23 cellular contexts compared by ENCODE assay signal in genomic region chr2:111169268-111169667, GRCh38. TPM values are rescaled to one million over a fixed set of nuclear protein-coding genes. Genes with fewer than 3 reads are reported as not detected.
DNase-seq lines count a peak whose midpoint lies in the region; ATAC-seq, FAIRE-seq and TF ChIP-seq lines count a peak whose summit lies in the region.
"Had no signal": no experiment of that assay in that cellular context is flagged by ENCODE, and none has a peak within 500 bp of the region (broad histone marks: within the 10 kb centered on the region; RNA-seq: fewer than 3 reads in every experiment).

No MANE protein-coding gene starts in this region.

- WGBS in ectodermal cell, 2 experiments, result 74 to 80% methylated on average over 2 of the region's 2 CpGs
- WGBS in HepG2 (ENCODE audit: low lambda C conversion rate), result 60% methylated on average over 2 of the region's 2 CpGs

- H2AFZ ChIP-seq in OCI-LY1 (ENCODE audit: low read length), result no peak overlapping the region
- no peak overlapping the region for H2AFZ ChIP-seq in HepG2 (ENCODE audit: low read length)

- no peak for TF ChIP-seq RAD21 in HepG2 (CRISPR knock-in tag; IDR thresholded peaks at IDR 0.05)

- TF ChIP-seq POLR2A in HepG2 (IDR thresholded peaks at IDR 0.05; ENCODE audit: insufficient read depth in 1 of 2, low read depth in 2 of 2, low read length in 2 of 2), result no peak

- no peaks in the 10 kb centered on the region for H4K20me1 ChIP-seq in OCI-LY1 (ENCODE audit: insufficient read depth, low read length)
- no peaks in the 10 kb centered on the region for H4K20me1 ChIP-seq in HepG2 (ENCODE audit: insufficient read depth, low read length)

- no peak for DNase-seq in Right ventricle myocardium superior
- DNase-seq in Right ventricle myocardium inferior (ENCODE audit: missing footprints), result no peak
- no peak for DNase-seq in NCI-H1417 treated with DMSO at 0.1 percent for 48 hours (lab: John Stamatoyannopoulos, UW)
- no peak for DNase-seq in HepG2 (ENCODE audit: low spot score)
- DNase-seq: foreskin melanocyte, NCI-H1105 treated with DMSO at 0.1 percent for 48 hours, NCI-H2107, NCI-H524 treated with DMSO at 0.1 percent for 48 hours, SHP77 treated with DMSO at 0.1 percent for 48 hours had no signal

- FAIRE-seq in HepG2 (lab: Jason Lieb, UNC), result no peak

- intact Hi-C loops in Right ventricle myocardium superior (cut with DNase I) (no loop called here), Right ventricle myocardium inferior (cut with DNase I) (no loop called here), HepG2 (cut with micrococcal nuclease; ENCODE audit: unreplicated experiment) (no loop called here)

- no peaks in the 10 kb centered on the region for H3K27me3 ChIP-seq in OCI-LY1 (ENCODE audit: insufficient read depth, low read length)
- no peaks in the 10 kb centered on the region for H3K27me3 ChIP-seq in ectodermal cell (ENCODE audit: control insufficient read depth, insufficient read depth, low read length, poor library complexity, severe bottlenecking)
- no peaks in the 10 kb centered on the region for H3K27me3 ChIP-seq in HepG2 (ENCODE audit: control insufficient read depth in 1 of 2, insufficient read depth in 2 of 2, low read length in 2 of 2)
- H3K27me3 ChIP-seq: breast epithelium, suprapubic skin had no signal

- in situ Hi-C loops in HepG2 (cut with HindIII; ENCODE audit: extremely low pct_ligation_motif_present, low pct_unique_long_range_greater_than_20kb), result no loop called here

- peak overlapping the region; percentile 22; the same call in 1 of the 2 replicates for H3K9ac ChIP-seq in OCI-LY1 (ENCODE audit: low read length)
- no peak overlapping the region for H3K9ac ChIP-seq in HepG2 (ENCODE audit: insufficient read depth, low read depth, low read length)

- H3K4me2 ChIP-seq in OCI-LY1 (ENCODE audit: low read length) (peak overlapping the region; percentile 5; the same call in 1 of the 2 replicates), HepG2 (ENCODE audit: low read depth, low read length) (no peak overlapping the region)
- H3K4me2 ChIP-seq: smooth muscle cell had no signal

- H3K4me1 Mint-ChIP-seq in stimulated activated memory B cell treated with anti-CD40 and anti-IgM and Interleukin-4, amounts not matched to agents 10 μg/mL and 1 μg/mL and 100 μg/mL, for 72 hours, result peaks cover 39% of the 10 kb centered on the region

- POLR2A ChIA-PET in HepG2 (lab: Yijun Ruan, JAX), result interaction anchor here (1.2 to 2.2 kb wide), 2 partner anchors 14 to 48 kb away, joined by 4 to 6 read pairs; partner anchors contain the start of gene BCL2L11

- CTCF ChIA-PET in HepG2 (lab: Yijun Ruan, JAX; ENCODE audit: low intra/inter-chr PET ratio, low total read pairs), result no interaction called here

- TF ChIP-seq EP300 in HepG2 (IDR thresholded peaks at IDR 0.05; ENCODE audit: low read depth in 2 of 2, low read length in 2 of 2), result no peak
- TF ChIP-seq EP300 in HepG2 (CRISPR knock-in tag; IDR thresholded peaks at IDR 0.05; ENCODE audit: borderline replicate concordance), result no peak

- H3K9me3 ChIP-seq in OCI-LY1 (ENCODE audit: low read length) (no peaks in the 10 kb centered on the region), ectodermal cell (ENCODE audit: control insufficient read depth, low read length) (no peaks in the 10 kb centered on the region), HepG2 (ENCODE audit: low read length) (no peaks in the 10 kb centered on the region)
- H3K9me3 ChIP-seq: breast epithelium, prostate gland, suprapubic skin had no signal

- H3K27ac ChIP-seq in OCI-LY1 (ENCODE audit: low read depth, low read length, poor library complexity, severe bottlenecking) (peak overlapping the region; percentile 93), ectodermal cell (ENCODE audit: insufficient read depth, low read depth, low read length, poor library complexity, severe bottlenecking) (peak overlapping the region; percentile 19), HepG2 (ENCODE audit: extremely low read length, insufficient read depth, low read length) (no peak overlapping the region)
- H3K27ac ChIP-seq: breast epithelium, prostate gland, suprapubic skin, VCaP had no signal

- H3K36me3 Mint-ChIP-seq in stimulated activated memory B cell treated with anti-CD40 and anti-IgM and Interleukin-4, amounts not matched to agents 10 μg/mL and 1 μg/mL and 100 μg/mL, for 72 hours, result peaks cover 21% of the 10 kb centered on the region

- peaks cover 19% of the 10 kb centered on the region for H3F3A ChIP-seq in OCI-LY1 (ENCODE audit: insufficient read depth, low read length)

- H3K27me3 Mint-ChIP-seq in stimulated activated memory B cell treated with anti-CD40 and anti-IgM and Interleukin-4, amounts not matched to agents 10 μg/mL and 1 μg/mL and 100 μg/mL, for 72 hours, result no peaks in the 10 kb centered on the region
- H3K27me3 Mint-ChIP-seq: T-cell had no signal

- BruUV-seq in HepG2 (replicated peaks; lab: Mats Ljungman, UMichigan), result no TSS peak

- H3K27ac Mint-ChIP-seq in stimulated activated memory B cell treated with anti-CD40 and anti-IgM and Interleukin-4, amounts not matched to agents 10 μg/mL and 1 μg/mL and 100 μg/mL, for 72 hours, result peak overlapping the region; percentile 56
- H3K27ac Mint-ChIP-seq: activated CD8-positive, alpha-beta T cell treated with anti-CD3 and anti-CD28 coated beads for 36 hours; activated T-cell treated with anti-CD3 and anti-CD28 coated beads, Interleukin-2, amount 50 U/mL, for 72 hours; dendritic cell treated with granulocyte-macrophage colony-stimulating factor and Interleukin-4, amounts not matched to agents 40 ng/mL and 50 ng/mL, for 4 days had no signal

- H3K9me3 Mint-ChIP-seq in stimulated activated memory B cell treated with anti-CD40 and anti-IgM and Interleukin-4, amounts not matched to agents 10 μg/mL and 1 μg/mL and 100 μg/mL, for 72 hours, result no peaks in the 10 kb centered on the region
- H3K9me3 Mint-ChIP-seq: activated CD8-positive, alpha-beta T cell treated with anti-CD3 and anti-CD28 coated beads for 36 hours; activated T-cell treated with anti-CD3 and anti-CD28 coated beads, Interleukin-2, amount 50 U/mL, for 72 hours; dendritic cell treated with granulocyte-macrophage colony-stimulating factor and Interleukin-4, amounts not matched to agents 40 ng/mL and 50 ng/mL, for 4 days; nephron; T-cell had no signal

- H3K9me2 ChIP-seq in OCI-LY1 (ENCODE audit: low read depth, low read length), result no peaks in the 10 kb centered on the region

- no peak for TF ChIP-seq CTCF in OCI-LY1 (IDR thresholded peaks at IDR 0.05; ENCODE audit: low read length)
- TF ChIP-seq CTCF in HepG2 (CRISPR knock-in tag; IDR thresholded peaks at IDR 0.05), result no peak

- H3K36me3 ChIP-seq in OCI-LY1 (ENCODE audit: insufficient read depth, low read length) (peaks cover 35% of the 10 kb centered on the region), ectodermal cell (ENCODE audit: control insufficient read depth, insufficient read depth, low read length) (peaks cover 7% of the 10 kb centered on the region), HepG2 (replicated peaks in 1 of 2; ENCODE audit: control insufficient read depth in 1 of 2, insufficient read depth in 2 of 2, low read length in 2 of 2) (peaks cover 7 to 29% of the 10 kb centered on the region in 2 experiments)
- H3K36me3 ChIP-seq: breast epithelium had no signal

- H3K4me3 Mint-ChIP-seq in stimulated activated memory B cell treated with anti-CD40 and anti-IgM and Interleukin-4, amounts not matched to agents 10 μg/mL and 1 μg/mL and 100 μg/mL, for 72 hours, result no peak overlapping the region
- H3K4me3 Mint-ChIP-seq: activated CD8-positive, alpha-beta T cell treated with anti-CD3 and anti-CD28 coated beads for 36 hours; dendritic cell treated with granulocyte-macrophage colony-stimulating factor and Interleukin-4, amounts not matched to agents 40 ng/mL and 50 ng/mL, for 4 days; nephron; T-cell had no signal

- peak; percentile 71 for ATAC-seq in Right ventricle myocardium superior (ENCODE audit: poor library complexity)
- no peak for ATAC-seq in Right ventricle myocardium inferior
- ATAC-seq in stimulated activated memory B cell treated with anti-CD40 and anti-IgM and Interleukin-4, amounts not matched to agents 10 μg/mL and 1 μg/mL and 100 μg/mL, for 72 hours, result peak; percentile 62
- ATAC-seq in GM19324 (IDR thresholded peaks at IDR 0.05; ENCODE audit: low FRiP score, unreplicated experiment), result no peak
- no peak; the same call in 2 of the 3 replicates for ATAC-seq in HepG2

- H3K4me1 ChIP-seq in OCI-LY1 (ENCODE audit: insufficient read depth, low read length, severe bottlenecking) (peaks cover 90% of the 10 kb centered on the region), ectodermal cell (ENCODE audit: control insufficient read depth, insufficient read depth, low read length) (peaks cover 5% of the 10 kb centered on the region), HepG2 (ENCODE audit: insufficient read depth, low read length) (no peaks in the 10 kb centered on the region)
- H3K4me1 ChIP-seq: breast epithelium, prostate gland had no signal

- H3K79me2 ChIP-seq in OCI-LY1 (ENCODE audit: insufficient read depth, low read length) (no peaks in the 10 kb centered on the region), HepG2 (ENCODE audit: insufficient read depth, low read length) (no peaks in the 10 kb centered on the region)

- H3K4me3 ChIP-seq in OCI-LY1 (ENCODE audit: low read depth, low read length, poor library complexity, severe bottlenecking), result no peak overlapping the region
- no peak overlapping the region for H3K4me3 ChIP-seq in ectodermal cell (ENCODE audit: insufficient read depth, low read depth, low read length)
- H3K4me3 ChIP-seq in HepG2 (replicated peaks in 1 of 3; ENCODE audit: insufficient read depth in 1 of 3, low read depth in 2 of 3, low read length in 3 of 3), result no peak overlapping the region
- H3K4me3 ChIP-seq: breast epithelium, prostate gland, smooth muscle cell, suprapubic skin had no signal

RNA-seq across cellular contexts. Expression of gene BCL2L11, which starts 48.6 kb away (rescaled TPM):
- 10.8 TPM for total RNA-seq in Right ventricle myocardium superior
- total RNA-seq in Right ventricle myocardium inferior, result 9.1 TPM
- polyA plus RNA-seq in ectodermal cell (2013, experiment 1 of 4), result 31.8 TPM
- 35.4 TPM for polyA plus RNA-seq in ectodermal cell (2013, experiment 2 of 4)
- 32.5 TPM for polyA plus RNA-seq in ectodermal cell (2013, experiment 3 of 4)
- 32.3 TPM for polyA plus RNA-seq in ectodermal cell (2013, experiment 4 of 4)
- 9.7 and 9.9 TPM in 2 replicates for total RNA-seq in HepG2 (2016; rRNA removed; fragmentation: Illumina TruSeq; extraction: Trizol)
- total RNA-seq in HepG2 (2016; cell fraction: cytosol; rRNA removed; fragmentation: Illumina TruSeq; extraction: Trizol; ENCODE audit: low read depth), result 1.5 and 4.5 TPM in 2 replicates
- 6.4 and 9.7 TPM in 2 replicates for total RNA-seq in HepG2 (2016; cell fraction: insoluble cytoplasmic fraction; rRNA removed; fragmentation: Illumina TruSeq; extraction: Trizol)
- total RNA-seq in HepG2 (2016; cell fraction: membrane; rRNA removed; fragmentation: Illumina TruSeq; extraction: Trizol), result 6.9 and 7.6 TPM in 2 replicates
- total RNA-seq in HepG2 (2016; cell fraction: nucleus; rRNA removed; fragmentation: Illumina TruSeq; extraction: Trizol), result 22.7 and 24.2 TPM in 2 replicates
- 6.1 and 6.4 TPM in 2 replicates for polyA plus RNA-seq in HepG2 (2011; rRNA removed)
- 3.7 and 5.7 TPM in 2 replicates for polyA plus RNA-seq in HepG2 (2011; cell fraction: cytosol; rRNA removed)
- 9.5 and 16.1 TPM in 2 replicates for polyA plus RNA-seq in HepG2 (2011; cell fraction: nucleus; rRNA removed)
- polyA plus RNA-seq in HepG2 (2012), result 11.6 and 12.0 TPM in 2 replicates
- polyA plus RNA-seq in HepG2 (2016; cell fraction: cytosol; fragmentation: Illumina TruSeq; extraction: Trizol; ENCODE audit: low read depth), result 1.6 and 2.1 TPM in 2 replicates
- 9.9 and 10.8 TPM in 2 replicates for polyA plus RNA-seq in HepG2 (2016; cell fraction: insoluble cytoplasmic fraction; fragmentation: Illumina TruSeq; extraction: Trizol; ENCODE audit: low read depth)
- 3.1 and 3.8 TPM in 2 replicates for polyA plus RNA-seq in HepG2 (2016; cell fraction: membrane; fragmentation: Illumina TruSeq; extraction: Trizol; ENCODE audit: low read depth)
- polyA plus RNA-seq in HepG2 (2016; cell fraction: nucleus; fragmentation: Illumina TruSeq; extraction: Trizol; ENCODE audit: insufficient read depth, low read depth), result 22.4 and 23.3 TPM in 2 replicates
- polyA minus RNA-seq in HepG2 (2011; rRNA and poly(A)+ RNA removed; ENCODE audit: low replicate concordance), result 7.4 and 11.0 TPM in 2 replicates
- 6.5 and 6.6 TPM in 2 replicates for polyA minus RNA-seq in HepG2 (2011; cell fraction: cytosol; rRNA and poly(A)+ RNA removed)
- 24.2 and 24.5 TPM in 2 replicates for polyA minus RNA-seq in HepG2 (2011; cell fraction: nucleus; rRNA and poly(A)+ RNA removed)

Comparison
In these comparisons a context has a peak if more than half of its experiments do, and no peak if none do; other contexts are left out.
1. ATAC-seq: peak in Right ventricle myocardium superior (single experiment) and stimulated activated memory B cell treated with anti-CD40 and anti-IgM and Interleukin-4, amounts not matched to agents 10 μg/mL and 1 μg/mL and 100 μg/mL, for 72 hours (single experiment); none in Right ventricle myocardium inferior (single experiment), GM19324 (single experiment) and HepG2 (single experiment).